ENCODE assay signal across 26 cellular contexts in genomic region chr6:69265706-69266105, GRCh38.
"Had no signal": no experiment of that assay in that cellular context is flagged by ENCODE, and none has a peak within 500 bp of the region (broad histone marks: within the 10 kb centered on the region; RNA-seq: fewer than 3 reads in every experiment).

No MANE protein-coding gene starts in this region.

- H3K4me3 ChIP-seq: left lung, lower lobe of right lung, ovary, right atrium auricular region, right lobe of liver, stomach, testis, thyroid gland, transverse colon, upper lobe of right lung had no signal

- H3K27me3 Mint-ChIP-seq: naive B cell; natural killer cell treated with Interleukin-12 subunit alpha and Interleukin-12 subunit beta and Interleukin-15 and Interleukin-18, amount 100 ng/mL, for 72 hours; progenitor cell of endocrine pancreas; stimulated activated naive B cell treated with anti-CD40 and anti-IgM and Interleukin-4, amounts not matched to agents 10 μg/mL and 1 μg/mL and 100 μg/mL, for 72 hours had no signal

- H3K4me1 ChIP-seq: left lung, lower lobe of right lung, right atrium auricular region, right lobe of liver, stomach, testis, thyroid gland, transverse colon, upper lobe of right lung had no signal

- H3K4me3 Mint-ChIP-seq: immature natural killer cell; mesothelial cell of epicardium; naive B cell; natural killer cell treated with Interleukin-12 subunit alpha and Interleukin-12 subunit beta and Interleukin-15 and Interleukin-18, amount 100 ng/mL, for 72 hours; stimulated activated naive B cell treated with anti-CD40 and anti-IgM and Interleukin-4, amounts not matched to agents 10 μg/mL and 1 μg/mL and 100 μg/mL, for 72 hours had no signal

- H3K27me3 ChIP-seq: left lung, ovary, right atrium auricular region, right lobe of liver, stomach, testis, thyroid gland, transverse colon, upper lobe of right lung had no signal

- H3K36me3 Mint-ChIP-seq: immature natural killer cell; mesothelial cell of epicardium; naive B cell; natural killer cell treated with Interleukin-12 subunit alpha and Interleukin-12 subunit beta and Interleukin-15 and Interleukin-18, amount 100 ng/mL, for 72 hours; stimulated activated naive B cell treated with anti-CD40 and anti-IgM and Interleukin-4, amounts not matched to agents 10 μg/mL and 1 μg/mL and 100 μg/mL, for 72 hours had no signal

- H3K9me3 Mint-ChIP-seq: mesothelial cell of epicardium; naive B cell; stimulated activated naive B cell treated with anti-CD40 and anti-IgM and Interleukin-4, amounts not matched to agents 10 μg/mL and 1 μg/mL and 100 μg/mL, for 72 hours had no signal

- H3K4me1 Mint-ChIP-seq: immature natural killer cell; naive B cell; stimulated activated naive B cell treated with anti-CD40 and anti-IgM and Interleukin-4, amounts not matched to agents 10 μg/mL and 1 μg/mL and 100 μg/mL, for 72 hours had no signal

- H3K36me3 ChIP-seq: left lung, lower lobe of right lung, ovary, right atrium auricular region, right lobe of liver, stomach, thyroid gland, transverse colon, upper lobe of right lung had no signal

- H3K27ac Mint-ChIP-seq: immature natural killer cell; mesothelial cell of epicardium; naive B cell; natural killer cell treated with Interleukin-12 subunit alpha and Interleukin-12 subunit beta and Interleukin-15 and Interleukin-18, amount 100 ng/mL, for 72 hours; progenitor cell of endocrine pancreas; stimulated activated naive B cell treated with anti-CD40 and anti-IgM and Interleukin-4, amounts not matched to agents 10 μg/mL and 1 μg/mL and 100 μg/mL, for 72 hours had no signal

- H3K9me3 ChIP-seq: left lung, lower lobe of right lung, ovary, right atrium auricular region, right lobe of liver, stomach, testis, thyroid gland, transverse colon, upper lobe of right lung had no signal

- H3K27ac ChIP-seq: left lung, lower lobe of right lung, ovary, right atrium auricular region, right lobe of liver, stomach, testis, thyroid gland, transverse colon, upper lobe of right lung had no signal

- ATAC-seq: left colon; left lung; lower lobe of right lung; natural killer cell treated with Interleukin-12 subunit alpha and Interleukin-12 subunit beta and Interleukin-15 and Interleukin-18, amount 100 ng/mL, for 72 hours; right lobe of liver; stimulated activated naive B cell treated with anti-CD40 and anti-IgM and Interleukin-4, amounts not matched to agents 10 μg/mL and 1 μg/mL and 100 μg/mL, for 72 hours; stimulated activated naive CD8-positive, alpha-beta T cell treated with anti-CD3 and anti-CD28 coated beads, Interleukin-15, Interleukin-2, amounts not matched to agents 100 U/mL and 50 U/mL, for 24 hours; upper lobe of right lung had no signal

- DNase-seq: hypothalamus; immature natural killer cell; kidney; left colon; left lung; lower lobe of right lung; mammary epithelial cell; mesendoderm; naive B cell; ovary; right lobe of liver; stimulated activated CD4-positive, alpha-beta T cell treated with anti-CD3 and anti-CD28 coated beads, Interleukin-12 subunit alpha, Interleukin-12 subunit beta, amount 100 ng/mL, for 4 hours; stimulated activated CD4-positive, alpha-beta T cell treated with anti-CD3 and anti-CD28 coated beads, Interleukin-15, amount 100 ng/mL, for 24 hours; stimulated activated CD4-positive, alpha-beta T cell treated with anti-CD3 and anti-CD28 coated beads, Interleukin-2, amount 100 ng/mL, for 24 hours; stimulated activated CD4-positive, alpha-beta T cell treated with anti-CD3 and anti-CD28 coated beads, Interleukin-4, amount 100 ng/mL, for 1 hour; stimulated activated naive B cell treated with anti-CD40 and anti-IgM and Interleukin-4, amounts not matched to agents 10 μg/mL and 1 μg/mL and 100 μg/mL, for 72 hours; stimulated activated naive CD8-positive, alpha-beta T cell treated with anti-CD3 and anti-CD28 coated beads, Interleukin-15, Interleukin-2, amounts not matched to agents 100 U/mL and 50 U/mL, for 24 hours; stomach; testis; thyroid gland; transverse colon; upper lobe of right lung had no signal
